In the genomic region with DNA sequence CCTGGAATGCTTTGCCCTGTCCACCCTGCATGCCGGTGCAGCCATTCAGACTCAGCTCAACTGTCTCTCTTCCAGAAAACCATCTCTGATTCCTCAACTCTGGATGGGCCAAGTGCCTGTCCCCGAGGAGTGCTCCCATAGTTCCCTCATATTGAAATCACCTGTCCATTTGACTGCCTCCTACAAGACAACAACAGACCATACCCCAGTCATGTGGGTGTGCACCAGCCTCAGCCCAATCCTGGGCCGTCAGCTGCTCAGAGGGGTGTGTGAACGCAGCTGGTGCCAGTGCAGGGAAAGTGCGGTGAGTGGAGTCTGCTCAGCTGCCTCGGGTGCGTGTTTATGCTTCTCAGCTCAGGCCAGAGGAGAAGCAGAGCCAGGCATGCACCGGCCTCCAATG, we compare ENCODE assay signal across 2 cellular contexts. TPM values are rescaled to one million over a fixed set of nuclear protein-coding genes. Genes with fewer than 3 reads are reported as not detected.
"Had no signal": no experiment of that assay in that cellular context is flagged by ENCODE, and none has a peak within 500 bp of the region (broad histone marks: within the 10 kb centered on the region; RNA-seq: fewer than 3 reads in every experiment).

No MANE protein-coding gene starts in this region.

RNA-seq across cellular contexts. Expression of a gene that starts 41.5 kb away (rescaled TPM):
- total RNA-seq: GM23338, H4 had no signal
- polyA plus RNA-seq: GM23338 had no signal
